34 cellular contexts compared by ENCODE assay signal in the genomic region with DNA sequence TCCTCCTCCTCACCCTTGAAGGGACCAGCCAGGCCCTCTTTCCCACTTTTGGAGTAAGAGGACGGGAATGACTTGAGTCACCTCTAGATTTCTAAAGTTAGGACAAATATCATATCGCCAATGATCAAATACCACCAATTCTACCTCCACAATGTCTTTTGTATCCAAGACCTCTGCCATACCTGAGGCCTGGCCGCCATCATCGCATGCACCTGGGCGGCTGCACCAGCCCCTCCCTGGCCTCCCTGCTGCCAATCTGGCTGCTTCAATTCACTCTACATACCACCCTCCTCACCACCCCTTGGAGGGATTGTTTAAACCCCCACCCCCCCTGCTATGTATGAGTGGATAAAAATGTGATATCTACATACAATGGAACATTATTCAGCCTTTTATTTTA.
"Had no signal": no experiment of that assay in that cellular context is flagged by ENCODE, and none has a peak within 500 bp of the region (broad histone marks: within the 10 kb centered on the region; RNA-seq: fewer than 3 reads in every experiment).

No MANE protein-coding gene starts in this region.

- H3K27me3 ChIP-seq: SJCRH30 had no signal

- H3K4me1 ChIP-seq: SJCRH30 had no signal

- H3K9me3 ChIP-seq: SJCRH30 had no signal

- H3K4me3 ChIP-seq: PC-9, SJCRH30, SK-N-MC had no signal

- H3K4me2 ChIP-seq: PC-9 had no signal

- FAIRE-seq: RCC 7860 had no signal

- H3K27ac ChIP-seq: PC-9, RWPE1, SJCRH30, SK-N-MC had no signal

- ATAC-seq: Panc1, Right ventricle myocardium inferior, SK-N-SH treated with all-trans-retinoic acid at 6 μM for 48 hours, T-cell had no signal

- DNase-seq: Karpas-422, KG1, NCI-H1048, NCI-H1092 treated with DMSO at 0.1 percent for 48 hours, NCI-H1105 treated with DMSO at 0.1 percent for 48 hours, NCI-H1417, NCI-H1436, NCI-H146, NCI-H1694, NCI-H187, NCI-H1930, NCI-H2029 treated with DMSO at 0.1 percent for 48 hours, NCI-H2081 treated with DMSO at 0.1 percent for 48 hours, NCI-H2107, NCI-H2171, NCI-H226, NCI-H446 treated with DMSO at 0.1 percent for 48 hours, NCI-H510A, NCI-H524, NCI-H526, NCI-H69, NCI-H748 treated with DMSO at 0.1 percent for 48 hours, NCI-H82, PC-9, SHP77, SIG-M5, SJCRH30, T-cell had no signal

- H2AFZ ChIP-seq: PC-9 had no signal

- H3K36me3 ChIP-seq: SJCRH30 had no signal
